In genomic region chr12:55972906-55973597, GRCh38 we compare ENCODE assay signal across 8 cellular contexts. TPM values are rescaled to one million over a fixed set of nuclear protein-coding genes. Genes with fewer than 3 reads are reported as not detected.
DNase-seq lines count a peak whose midpoint lies in the region; ATAC-seq and TF ChIP-seq lines count a peak whose summit lies in the region.

No MANE protein-coding gene starts in this region.

- H3K4me2 ChIP-seq in OCI-LY1 (ENCODE audit: low read length), result peak overlapping the region; percentile 85

- H3K9me2 ChIP-seq in OCI-LY1 (ENCODE audit: low read depth, low read length), result no peaks in the 10 kb centered on the region

- DNase-seq in GM12864 (ENCODE audit: low read depth) (no peak), mesothelial cell of epicardium (ENCODE audit: low spot score in 2 of 2, unreplicated experiment in 2 of 2) (no peak)
- DNase-seq in activated CD4-positive, alpha-beta T cell treated with anti-CD3 and anti-CD28 coated beads for 48 hours, result no peak

- H3K4me1 ChIP-seq in OCI-LY1 (ENCODE audit: insufficient read depth, low read length, severe bottlenecking), result peaks cover 25% of the 10 kb centered on the region
- no peaks in the 10 kb centered on the region for H3K4me1 ChIP-seq in esophagus (ENCODE audit: control insufficient read depth in 2 of 2, insufficient read depth in 2 of 2, low read length in 1 of 2)
- peaks cover 15% of the 10 kb centered on the region for H3K4me1 ChIP-seq in rectal smooth muscle tissue (ENCODE audit: control insufficient read depth, insufficient read depth, low read length)

- H3K36me3 Mint-ChIP-seq in mesothelial cell of epicardium, result peaks cover 7% of the 10 kb centered on the region

- no peak for TF ChIP-seq CTCF in GM12864 (IDR thresholded peaks at IDR 0.05; ENCODE audit: low read depth, low read length, missing control alignments)
- TF ChIP-seq CTCF in OCI-LY1 (IDR thresholded peaks at IDR 0.05; ENCODE audit: low read length), result no peak
- no peak for TF ChIP-seq CTCF in mesothelial cell of epicardium (IDR thresholded peaks at IDR 0.05; ENCODE audit: unreplicated experiment)

- no peak overlapping the region for H3K27ac Mint-ChIP-seq in mesothelial cell of epicardium

- H4K20me1 ChIP-seq in OCI-LY1 (ENCODE audit: insufficient read depth, low read length), result no peaks in the 10 kb centered on the region

- peak overlapping the region; percentile 76 for H3K9ac ChIP-seq in OCI-LY1 (ENCODE audit: low read length)
- peak overlapping the region; percentile 84 for H3K9ac ChIP-seq in rectal smooth muscle tissue (ENCODE audit: low read length)

- H3K4me3 ChIP-seq in GM12864 (ENCODE audit: low read depth, low read length) (peak overlapping the region; percentile 70), OCI-LY1 (ENCODE audit: low read depth, low read length, poor library complexity, severe bottlenecking) (peak overlapping the region; percentile 71), esophagus (ENCODE audit: low read depth in 1 of 2, low read length in 2 of 2) (peak overlapping the region; percentile 54 to 58), rectal smooth muscle tissue (ENCODE audit: low read length) (peak overlapping the region; percentile 90)

- H3K36me3 ChIP-seq in OCI-LY1 (ENCODE audit: insufficient read depth, low read length) (peaks cover 28% of the 10 kb centered on the region; the same call in 1 of the 2 replicates), esophagus (ENCODE audit: control insufficient read depth in 2 of 2, insufficient read depth in 2 of 2, low read length in 1 of 2) (no peaks in the 10 kb centered on the region), rectal smooth muscle tissue (ENCODE audit: control insufficient read depth, insufficient read depth, low read length) (no peaks in the 10 kb centered on the region)

- no peak for ATAC-seq in HG02588 (IDR thresholded peaks at IDR 0.05; ENCODE audit: unreplicated experiment)
- no peak for ATAC-seq in GM21360 (IDR thresholded peaks at IDR 0.05; ENCODE audit: unreplicated experiment)

- peaks cover 10% of the 10 kb centered on the region for H3K4me1 Mint-ChIP-seq in mesothelial cell of epicardium

- WGBS in esophagus, 2 donors, result 0% methylated on average over 18 of the region's 18 CpGs

- H3K9me3 Mint-ChIP-seq in mesothelial cell of epicardium, result no peaks in the 10 kb centered on the region

- no peaks in the 10 kb centered on the region for H3F3A ChIP-seq in OCI-LY1 (ENCODE audit: insufficient read depth, low read length)

- peak overlapping the region; percentile 47 for H3K27ac ChIP-seq in OCI-LY1 (ENCODE audit: low read depth, low read length, poor library complexity, severe bottlenecking)
- H3K27ac ChIP-seq in esophagus (ENCODE audit: low read depth in 2 of 2, low read length in 1 of 2), result peak overlapping the region; percentile 94 to 96
- peak overlapping the region; percentile 91 for H3K27ac ChIP-seq in rectal smooth muscle tissue (ENCODE audit: low read depth, low read length)

- no peak overlapping the region for H3K4me3 Mint-ChIP-seq in mesothelial cell of epicardium

- no peaks in the 10 kb centered on the region for H3K27me3 Mint-ChIP-seq in mesothelial cell of epicardium (ENCODE audit: low read depth)

- H3K27me3 ChIP-seq in OCI-LY1 (ENCODE audit: insufficient read depth, low read length) (no peaks in the 10 kb centered on the region), esophagus (ENCODE audit: control insufficient read depth in 1 of 2, insufficient read depth in 2 of 2, low read length in 2 of 2) (no peaks in the 10 kb centered on the region), rectal smooth muscle tissue (ENCODE audit: control insufficient read depth, insufficient read depth, low read length) (no peaks in the 10 kb centered on the region)

- H3K79me2 ChIP-seq in OCI-LY1 (ENCODE audit: insufficient read depth, low read length), result peaks cover 12% of the 10 kb centered on the region

- no peaks in the 10 kb centered on the region for H3K9me3 ChIP-seq in OCI-LY1 (ENCODE audit: low read length)
- H3K9me3 ChIP-seq in esophagus (ENCODE audit: control insufficient read depth in 2 of 2, insufficient read depth in 1 of 2, low read depth in 1 of 2, low read length in 1 of 2), result no peaks in the 10 kb centered on the region

- no peak overlapping the region for H2AFZ ChIP-seq in OCI-LY1 (ENCODE audit: low read length)

RNA-seq across cellular contexts. Expression of gene RAB5B, which starts 0.8 kb away (rescaled TPM):
- polyA plus RNA-seq in esophagus, result 10 to 100 TPM; 78.2 to 88.8 TPM
- total RNA-seq in mesothelial cell of epicardium, result 99.3 to 104 TPM (median 101 TPM) in 3 replicates

RNA-seq across cellular contexts. Expression of gene CDK2, which starts 6.4 kb away (rescaled TPM):
- polyA plus RNA-seq in esophagus, result 10 to 100 TPM in 1 of 2 donors, 1 to 10 TPM in 1; 9.2 to 18.8 TPM
- total RNA-seq in mesothelial cell of epicardium, result 52.0 to 54.0 TPM (median 52.4 TPM) in 3 replicates

RNA-seq across cellular contexts. Expression of gene PMEL, which starts 7.2 kb away (rescaled TPM):
- under 1 TPM; 0.63 to 0.75 TPM for polyA plus RNA-seq in esophagus
- total RNA-seq in mesothelial cell of epicardium, result 3.6 to 5.3 TPM (median 5.1 TPM) in 3 replicates

RNA-seq across cellular contexts. Expression of gene SUOX, which starts 24.0 kb away (rescaled TPM):
- 10 to 100 TPM; 14.3 to 14.9 TPM for polyA plus RNA-seq in esophagus
- total RNA-seq in mesothelial cell of epicardium, result 37.1 to 38.9 TPM (median 38.1 TPM) in 3 replicates

RNA-seq across cellular contexts. Expression of gene DGKA, which starts 42.1 kb away (rescaled TPM):
- polyA plus RNA-seq in esophagus, result 100 to 1,000 TPM; 128 to 291 TPM
- 29.7 to 42.2 TPM (median 33.5 TPM) in 3 replicates for total RNA-seq in mesothelial cell of epicardium
